8 cellular contexts compared by ENCODE assay signal in genomic region chr6:137904822-137905617, GRCh38. TPM values are rescaled to one million over a fixed set of nuclear protein-coding genes. Genes with fewer than 3 reads are reported as not detected.
DNase-seq lines count a peak whose midpoint lies in the region; ATAC-seq and TF ChIP-seq lines count a peak whose summit lies in the region.

No MANE protein-coding gene starts in this region.

- no peaks in the 10 kb centered on the region for H3K36me3 ChIP-seq in uterus

- H3K4me3 ChIP-seq in AG10803 (ENCODE audit: low read length) (no peak overlapping the region), uterus (no peak overlapping the region)

- no peak for TF ChIP-seq CTCF in AG10803 (conservative IDR thresholded peaks at IDR 0.05; ENCODE audit: low read length)
- no peak for TF ChIP-seq CTCF in uterus (IDR thresholded peaks at IDR 0.05)

- H3K27me3 ChIP-seq in uterus = no peaks in the 10 kb centered on the region

- ATAC-seq in GM19455 (IDR thresholded peaks at IDR 0.05; ENCODE audit: unreplicated experiment) = peak; percentile 37

- no peaks in the 10 kb centered on the region for H3K4me1 ChIP-seq in uterus

- TF ChIP-seq POLR2A in uterus (IDR thresholded peaks at IDR 0.05) = no peak

- no peak overlapping the region for H3K27ac ChIP-seq in uterus

- no peaks in the 10 kb centered on the region for H3K9me3 ChIP-seq in uterus

- peak; percentile 30 for DNase-seq in AG10803 (ENCODE audit: low read depth)
- peak; percentile 71 for DNase-seq in HPDE6-E6E7 (ENCODE audit: extremely low spot score)
- DNase-seq in activated effector memory CD4-positive, alpha-beta T cell treated with anti-CD3 and anti-CD28 coated beads, Interleukin-2, amount 50 U/mL, for 16 hours = peak; percentile 93
- DNase-seq in renal cortical epithelial cell (ENCODE audit: low read depth) = peak; percentile 57
- DNase-seq in middle frontal gyrus (ENCODE audit: extremely low spot score, low spot score) = no peak
- DNase-seq in H4 (ENCODE audit: low spot score) = no peak
- DNase-seq in uterus = no peak

- intact Hi-C loops in uterus (cut with DNase I; ENCODE audit: low total_unique reads) = no loop called here

RNA-seq across cellular contexts. Expression of gene TNFAIP3, which starts 38.0 kb away (rescaled TPM):
- 35.2 and 53.7 TPM in 2 replicates for total RNA-seq in renal cortical epithelial cell
- total RNA-seq in H4 (2014; rRNA removed; shearing (Covaris generic)) = 0.41 and 0.45 TPM in 2 replicates
- total RNA-seq in uterus = 10 to 100 TPM; 14.4 to 36.2 (median 19.6) TPM

Comparison
In these comparisons a context has a peak if more than half of its experiments do, and no peak if none do; other contexts are left out.
1. DNase-seq: peak in AG10803 (single experiment), HPDE6-E6E7 (single experiment), activated effector memory CD4-positive, alpha-beta T cell treated with anti-CD3 and anti-CD28 coated beads, Interleukin-2, amount 50 U/mL, for 16 hours (single experiment) and renal cortical epithelial cell (single experiment); none in middle frontal gyrus (single experiment), H4 (single experiment) and uterus (0 of 2).
2. RNA of gene TNFAIP3, which starts 38.0 kb away (total RNA-seq): 35.2 to 53.7 TPM in renal cortical epithelial cell and 14.4 to 36.2 TPM in uterus; 0.41 to 0.45 TPM in H4; every median in the first group is over 10 times any median in the second.